In the genomic region with DNA sequence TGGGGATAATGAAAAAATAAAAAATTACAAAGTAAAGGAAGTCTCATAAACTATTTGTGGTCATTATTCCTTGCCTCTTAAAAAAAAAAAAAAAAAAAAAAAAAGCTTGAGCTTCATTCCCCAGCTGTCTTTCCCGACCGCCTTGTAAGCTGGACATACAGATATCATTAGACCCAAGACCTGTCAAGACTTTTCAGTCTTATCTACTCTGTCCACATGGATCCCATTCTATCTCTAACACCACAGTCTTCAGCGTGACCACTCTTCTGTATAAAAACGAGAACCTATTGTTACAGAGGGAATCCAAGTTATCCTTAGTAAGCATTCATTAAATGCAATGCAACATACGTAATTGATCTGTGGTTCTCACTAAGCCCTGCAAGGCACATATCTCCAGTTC, we compare ENCODE assay signal across 1 cellular context.
TF ChIP-seq lines count a peak whose summit lies in the region.

No MANE protein-coding gene starts in this region.

TF ChIP-seq in K562, 482 proteins besides CTCF, POLR2A, EP300 and RAD21:
- TF ChIP-seq, protein P1, sequence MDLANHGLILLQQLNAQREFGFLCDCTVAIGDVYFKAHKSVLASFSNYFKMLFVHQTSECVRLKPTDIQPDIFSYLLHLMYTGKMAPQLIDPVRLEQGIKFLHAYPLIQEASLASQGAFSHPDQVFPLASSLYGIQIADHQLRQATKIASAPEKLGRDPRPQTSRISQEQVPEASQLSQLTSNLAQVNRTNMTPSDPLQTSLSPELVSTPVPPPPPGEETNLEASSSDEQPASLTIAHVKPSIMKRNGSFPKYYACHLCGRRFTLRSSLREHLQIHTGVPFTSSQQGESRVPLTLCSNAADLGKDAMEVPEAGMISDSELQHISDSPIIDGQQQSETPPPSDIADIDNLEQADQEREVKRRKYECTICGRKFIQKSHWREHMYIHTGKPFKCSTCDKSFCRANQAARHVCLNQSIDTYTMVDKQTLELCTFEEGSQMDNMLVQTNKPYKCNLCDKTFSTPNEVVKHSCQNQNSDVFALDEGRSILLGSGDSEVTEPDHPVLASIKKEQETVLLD (IDR thresholded peaks at IDR 0.05) = no peak
- TF ChIP-seq TCF3 (CRISPR knock-in tag; IDR thresholded peaks at IDR 0.05) (peak; percentile 49), SOX6 (IDR thresholded peaks at IDR 0.05) (0 out of 2 replicates have a peak, but pooled peaks have one; percentile 15), JUNB (CRISPR knock-in tag; conservative IDR thresholded peaks at IDR 0.05) (no peak), CBFA2T3 (IDR thresholded peaks at IDR 0.05) (peak; percentile 59), HDAC3 (IDR thresholded peaks at IDR 0.05; ENCODE audit: borderline replicate concordance, partially characterized antibody) (no peak), SREBF2 (CRISPR knock-in tag; IDR thresholded peaks at IDR 0.05) (no peak), ZNF239 (CRISPR knock-in tag; IDR thresholded peaks at IDR 0.05) (peak; percentile 87), CBFA2T2 (conservative IDR thresholded peaks at IDR 0.05) (peak; percentile 52), POLR2AphosphoS2 (IDR thresholded peaks at IDR 0.05; ENCODE audit: low read length) (no peak), RBM34 (IDR thresholded peaks at IDR 0.05; ENCODE audit: borderline replicate concordance, insufficient read depth, low read length) (no peak), EWSR1 (IDR thresholded peaks at IDR 0.05; ENCODE audit: borderline replicate concordance, low read depth, partially characterized antibody) (no peak), ETV5 (CRISPR knock-in tag; IDR thresholded peaks at IDR 0.05; ENCODE audit: low read depth) (no peak), TRIM24 (IDR thresholded peaks at IDR 0.05) (no peak), PPARD (CRISPR knock-in tag; IDR thresholded peaks at IDR 0.05) (no peak), TAL1 (IDR thresholded peaks at IDR 0.05) (peak; percentile 51), FOXK1 (CRISPR knock-in tag; IDR thresholded peaks at IDR 0.05; ENCODE audit: borderline replicate concordance) (no peak), ZNF717 (CRISPR knock-in tag; IDR thresholded peaks at IDR 0.05) (no peak), GABPA (tag; conservative IDR thresholded peaks at IDR 0.05; ENCODE audit: low read depth) (no peak), SRSF7 (optimal IDR thresholded peaks at IDR 0.05; ENCODE audit: low read depth, low read length) (no peak), FUS (optimal IDR thresholded peaks at IDR 0.05; ENCODE audit: low read depth, low read length) (no peak)
- TF ChIP-seq, protein P2, sequence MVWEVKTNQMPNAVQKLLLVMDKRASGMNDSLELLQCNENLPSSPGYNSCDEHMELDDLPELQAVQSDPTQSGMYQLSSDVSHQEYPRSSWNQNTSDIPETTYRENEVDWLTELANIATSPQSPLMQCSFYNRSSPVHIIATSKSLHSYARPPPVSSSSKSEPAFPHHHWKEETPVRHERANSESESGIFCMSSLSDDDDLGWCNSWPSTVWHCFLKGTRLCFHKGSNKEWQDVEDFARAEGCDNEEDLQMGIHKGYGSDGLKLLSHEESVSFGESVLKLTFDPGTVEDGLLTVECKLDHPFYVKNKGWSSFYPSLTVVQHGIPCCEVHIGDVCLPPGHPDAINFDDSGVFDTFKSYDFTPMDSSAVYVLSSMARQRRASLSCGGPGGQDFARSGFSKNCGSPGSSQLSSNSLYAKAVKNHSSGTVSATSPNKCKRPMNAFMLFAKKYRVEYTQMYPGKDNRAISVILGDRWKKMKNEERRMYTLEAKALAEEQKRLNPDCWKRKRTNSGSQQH (CRISPR knock-in tag; IDR thresholded peaks at IDR 0.05) = no peak
